In genomic region chr15:83983634-83984458, GRCh38 we compare ENCODE assay signal across 11 cellular contexts.
A peak's percentile ranks its signal among the peaks of the same experiment; 100 is the strongest.
DNase-seq lines count a peak whose midpoint lies in the region; ATAC-seq, FAIRE-seq and TF ChIP-seq lines count a peak whose summit lies in the region.
"Had no signal": no experiment of that assay in that cellular context is flagged by ENCODE, and none has a peak within 500 bp of the region (broad histone marks: within the 10 kb centered on the region; RNA-seq: fewer than 3 reads in every experiment).

No MANE protein-coding gene starts in this region.

- H3K4me1 ChIP-seq in MM.1S (ENCODE audit: low read length) = peaks cover 18% of the 10 kb centered on the region

- H4K20me1 ChIP-seq in MM.1S (ENCODE audit: insufficient read depth, low read length) = no peaks in the 10 kb centered on the region

- no peaks in the 10 kb centered on the region for H3K27me3 ChIP-seq in MM.1S (replicated peaks; ENCODE audit: insufficient read depth, low read length)
- H3K27me3 ChIP-seq: brain microvascular endothelial cell had no signal

- H2AFZ ChIP-seq in MM.1S (ENCODE audit: low read length) = peak overlapping the region; percentile 8; the same call in 1 of the 2 replicates

- CTCF ChIA-PET in HEK293T (lab: Yijun Ruan, JAX) = no interaction called here
- CTCF ChIA-PET in activated naive CD4-positive, alpha-beta T cell treated with anti-CD3 and anti-CD28 coated beads for 36 hours (lab: Charles Lee) = no interaction called here

- H3K79me2 ChIP-seq in MM.1S (ENCODE audit: low read length) = no peaks in the 10 kb centered on the region

- H3K27me3 Mint-ChIP-seq in activated naive CD4-positive, alpha-beta T cell treated with anti-CD3 and anti-CD28 coated beads for 36 hours (ENCODE audit: low read depth) = no peaks in the 10 kb centered on the region

- intact Hi-C loops in activated naive CD4-positive, alpha-beta T cell treated with anti-CD3 and anti-CD28 coated beads for 36 hours (cut with micrococcal nuclease) = no loop called here

- H3F3A ChIP-seq in MM.1S (ENCODE audit: insufficient read depth, low read length) = peaks cover 5% of the 10 kb centered on the region; the same call in 1 of the 2 replicates

- peak overlapping the region; percentile 21 for H3K4me3 ChIP-seq in MM.1S (ENCODE audit: low read length)

- H3K27ac Mint-ChIP-seq in activated naive CD4-positive, alpha-beta T cell treated with anti-CD3 and anti-CD28 coated beads for 36 hours = no peak overlapping the region

- no peaks in the 10 kb centered on the region for H3K36me3 Mint-ChIP-seq in activated naive CD4-positive, alpha-beta T cell treated with anti-CD3 and anti-CD28 coated beads for 36 hours (ENCODE audit: low read depth)

- ATAC-seq in GM19351 (IDR thresholded peaks at IDR 0.05; ENCODE audit: unreplicated experiment) (peak; percentile 85), HG02852 (IDR thresholded peaks at IDR 0.05; ENCODE audit: unreplicated experiment) (peak; percentile 69), GM21381 (IDR thresholded peaks at IDR 0.05; ENCODE audit: unreplicated experiment) (no peak)
- ATAC-seq: left ventricle myocardium superior had no signal

- no peaks in the 10 kb centered on the region for H3K9me3 Mint-ChIP-seq in activated naive CD4-positive, alpha-beta T cell treated with anti-CD3 and anti-CD28 coated beads for 36 hours

- no peaks in the 10 kb centered on the region for H3K9me2 ChIP-seq in MM.1S (replicated peaks; ENCODE audit: insufficient read depth, low read length)

- POLR2A ChIA-PET in HEK293T (lab: Yijun Ruan, JAX) = no interaction called here

- no peak overlapping the region for H3K4me3 Mint-ChIP-seq in activated naive CD4-positive, alpha-beta T cell treated with anti-CD3 and anti-CD28 coated beads for 36 hours

- H3K9me3 ChIP-seq in MM.1S (replicated peaks; ENCODE audit: insufficient read depth, low read length) = no peaks in the 10 kb centered on the region

- TF ChIP-seq CTCF in D721Med (IDR thresholded peaks at IDR 0.05; ENCODE audit: insufficient read depth, missing control alignments) = no peak
- TF ChIP-seq CTCF in MM.1S (IDR thresholded peaks at IDR 0.05; ENCODE audit: low read length) = no peak

- DNase-seq in D721Med (ENCODE audit: insufficient read length, low spot score) (no peak), MM.1S (peak; percentile 77), NCI-H1417 (lab: John Stamatoyannopoulos, UW) (no peak), HEK293T (ENCODE audit: extremely low spot score) (no peak)
- DNase-seq in activated naive CD4-positive, alpha-beta T cell treated with anti-CD3 and anti-CD28 coated beads for 36 hours = no peak
- DNase-seq: brain microvascular endothelial cell, left ventricle myocardium superior, posterior cingulate gyrus had no signal

- H3K4me2 ChIP-seq in MM.1S (ENCODE audit: low read depth, low read length) = peak overlapping the region; percentile 71

- H3K9ac ChIP-seq in MM.1S (ENCODE audit: low read length) = peak overlapping the region; percentile 39

- no peaks in the 10 kb centered on the region for H3K4me1 Mint-ChIP-seq in activated naive CD4-positive, alpha-beta T cell treated with anti-CD3 and anti-CD28 coated beads for 36 hours (ENCODE audit: low read depth)

- peak; percentile 32 for FAIRE-seq in D721Med (lab: Jason Lieb, UNC)

- peak overlapping the region; percentile 70; the same call in 1 of the 2 replicates for H3K27ac ChIP-seq in MM.1S (ENCODE audit: low read length)
- H3K27ac ChIP-seq: brain microvascular endothelial cell had no signal

- H3K36me3 ChIP-seq in MM.1S (replicated peaks; ENCODE audit: insufficient read depth, low read length) = no peaks in the 10 kb centered on the region
- H3K36me3 ChIP-seq: brain microvascular endothelial cell had no signal

TF ChIP-seq in HEK293T, 16 proteins besides CTCF, POLR2A, EP300 and RAD21:
- TF ChIP-seq BHLHE40 (IDR thresholded peaks at IDR 0.05; ENCODE audit: borderline replicate concordance) (no peak), FOXM1 (IDR thresholded peaks at IDR 0.05; ENCODE audit: borderline replicate concordance) (no peak), TARDBP (IDR thresholded peaks at IDR 0.05) (no peak), SP1 (IDR thresholded peaks at IDR 0.05) (no peak), HDGF (IDR thresholded peaks at IDR 0.05; ENCODE audit: borderline replicate concordance) (no peak), ARNT (IDR thresholded peaks at IDR 0.05) (no peak), ELF4 (IDR thresholded peaks at IDR 0.05) (no peak), L3MBTL2 (conservative IDR thresholded peaks at IDR 0.05) (no peak), NFRKB (IDR thresholded peaks at IDR 0.05) (no peak), ZNF384 (IDR thresholded peaks at IDR 0.05) (no peak)
- TF ChIP-seq, protein P1, sequence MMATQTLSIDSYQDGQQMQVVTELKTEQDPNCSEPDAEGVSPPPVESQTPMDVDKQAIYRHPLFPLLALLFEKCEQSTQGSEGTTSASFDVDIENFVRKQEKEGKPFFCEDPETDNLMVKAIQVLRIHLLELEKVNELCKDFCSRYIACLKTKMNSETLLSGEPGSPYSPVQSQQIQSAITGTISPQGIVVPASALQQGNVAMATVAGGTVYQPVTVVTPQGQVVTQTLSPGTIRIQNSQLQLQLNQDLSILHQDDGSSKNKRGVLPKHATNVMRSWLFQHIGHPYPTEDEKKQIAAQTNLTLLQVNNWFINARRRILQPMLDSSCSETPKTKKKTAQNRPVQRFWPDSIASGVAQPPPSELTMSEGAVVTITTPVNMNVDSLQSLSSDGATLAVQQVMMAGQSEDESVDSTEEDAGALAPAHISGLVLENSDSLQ (IDR thresholded peaks at IDR 0.05) = no peak
